ENCODE assay signal across 2 cellular contexts in genomic region chr7:157738064-157738460, GRCh38.
TF ChIP-seq lines count a peak whose summit lies in the region.

No MANE protein-coding gene starts in this region.

TF ChIP-seq in H1, 55 proteins besides CTCF, POLR2A, EP300 and RAD21:
- TF ChIP-seq ATF3 (IDR thresholded peaks at IDR 0.05; ENCODE audit: insufficient read depth, low read depth, low read length) (peak; percentile 66), MAX (IDR thresholded peaks at IDR 0.05) (0 out of 2 replicates have a peak, but pooled peaks have one; percentile 16), USF2 (IDR thresholded peaks at IDR 0.05; ENCODE audit: low read length) (peak; percentile 86), CBX5 (IDR thresholded peaks at IDR 0.05; ENCODE audit: low read depth, low read length) (no peak), HDAC2 (IDR thresholded peaks at IDR 0.05; ENCODE audit: borderline replicate concordance in 1 of 2, low read depth in 2 of 2, low read length in 2 of 2) (no peak), RFX5 (IDR thresholded peaks at IDR 0.05; ENCODE audit: borderline replicate concordance, low read depth, low read length) (no peak), TBP (IDR thresholded peaks at IDR 0.05; ENCODE audit: low read depth, low read length) (no peak), SIN3A (conservative IDR thresholded peaks at IDR 0.05 in 1 of 2, IDR thresholded peaks at IDR 0.05 in 1 of 2; ENCODE audit: low read depth in 1 of 2, low read length in 2 of 2) (no peak), SUZ12 (IDR thresholded peaks at IDR 0.05; ENCODE audit: low read length) (no peak), TEAD4 (IDR thresholded peaks at IDR 0.05; ENCODE audit: low read depth, low read length) (peak; percentile 90), SP1 (IDR thresholded peaks at IDR 0.05; ENCODE audit: low read depth, low read length) (0 out of 2 replicates have a peak, but pooled peaks have one; percentile 6), E2F6 (IDR thresholded peaks at IDR 0.05) (0 out of 2 replicates have a peak, but pooled peaks have one; percentile 10)

TF ChIP-seq in neural cell, 6 proteins besides CTCF, POLR2A, EP300 and RAD21:
- no peak for TF ChIP-seq MXI1 (conservative IDR thresholded peaks at IDR 0.05; ENCODE audit: poor library complexity, severe bottlenecking)
- TF ChIP-seq REST (IDR thresholded peaks at IDR 0.05; ENCODE audit: borderline replicate concordance) = peak; percentile 50
